In the genomic region with DNA sequence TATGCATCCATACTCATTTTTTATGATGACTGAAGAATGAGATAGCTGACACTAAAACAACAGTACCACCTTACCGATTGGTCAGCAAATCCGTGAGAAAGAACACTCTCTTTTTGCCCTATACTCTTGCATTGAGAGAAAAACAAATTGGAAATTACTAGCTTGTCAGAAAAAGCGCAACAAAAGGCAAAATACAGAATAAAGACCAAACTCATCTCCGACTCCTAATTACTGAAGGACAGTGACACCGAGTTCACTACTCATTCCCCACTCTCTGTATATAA, we compare ENCODE assay signal across 1 cellular context.
TF ChIP-seq lines count a peak whose summit lies in the region.

No MANE protein-coding gene starts in this region.

TF ChIP-seq in WTC11, 78 proteins besides CTCF, POLR2A, EP300 and RAD21 (continued from another document):
- no peak for TF ChIP-seq RELA (CRISPR knock-in tag; IDR thresholded peaks at IDR 0.05; ENCODE audit: borderline replicate concordance)
